8 cellular contexts compared by ENCODE assay signal in genomic region chr16:21820028-21820907, GRCh38. TPM values are rescaled to one million over a fixed set of nuclear protein-coding genes. Genes with fewer than 3 reads are reported as not detected.
DNase-seq lines count a peak whose midpoint lies in the region; ATAC-seq and TF ChIP-seq lines count a peak whose summit lies in the region.
"Not testable (repeated sequence)": the region's sequence is repeated elsewhere in the genome, so short reads cannot be mapped to it uniquely, and the experiment has no call there.

No MANE protein-coding gene starts in this region.

- not testable (repeated sequence) for TF ChIP-seq CTCF in AG09309 (IDR thresholded peaks at IDR 0.05; ENCODE audit: control insufficient read depth, insufficient read depth, low read depth, low read length, missing control alignments); choroid plexus epithelial cell (conservative IDR thresholded peaks at IDR 0.05; ENCODE audit: low read depth, low read length)

- H3K4me3 ChIP-seq in AG09309 (ENCODE audit: control insufficient read depth, low read depth, low read length) = peak overlapping the region; percentile 50
- peak overlapping the region; percentile 66 for H3K4me3 ChIP-seq in choroid plexus epithelial cell (ENCODE audit: low read depth, low read length)

- ATAC-seq in GM19025 (IDR thresholded peaks at IDR 0.05; ENCODE audit: low read depth, unreplicated experiment) = peak; percentile 97
- peak; percentile 87 for ATAC-seq in HG03280 (IDR thresholded peaks at IDR 0.05; ENCODE audit: unreplicated experiment)
- ATAC-seq in left colon = peak; percentile 94

- intact Hi-C loops in left colon (cut with DNase I, micrococcal nuclease) = not testable (repeated sequence)

- DNase-seq in AG09309 (ENCODE audit: low read depth) = not testable (repeated sequence)
- DNase-seq in NCI-H345 treated with DMSO at 0.1 percent for 48 hours (lab: John Stamatoyannopoulos, UW; ENCODE audit: unreplicated experiment) = peak; percentile 28
- DNase-seq in activated CD4-positive, alpha-beta T cell treated with anti-CD3 and anti-CD28 coated beads for 4 hours = peak; percentile 59 to 63
- peak; percentile 73 for DNase-seq in choroid plexus epithelial cell (ENCODE audit: low read depth)
- DNase-seq in left colon = peak; percentile 78 to 81
- DNase-seq in stimulated activated CD4-positive, alpha-beta T cell treated with anti-CD3 and anti-CD28 coated beads, Interleukin-12 subunit alpha, Interleukin-12 subunit beta, amount 100 ng/mL, for 48 hours (ENCODE audit: low read depth in 2 of 3, low spot score in 1 of 3) = peak; percentile 46 to 64 (median 47)

RNA-seq across cellular contexts. Expression of gene NPIPB4, which starts 37.3 kb away (rescaled TPM):
- 100 to 1,000 TPM; 145 to 202 TPM for total RNA-seq in left colon
